32 cellular contexts compared by ENCODE assay signal in genomic region chr7:139531094-139531493, GRCh38. TPM values are rescaled to one million over a fixed set of nuclear protein-coding genes. Genes with fewer than 3 reads are reported as not detected.
"Had no signal": no experiment of that assay in that cellular context is flagged by ENCODE, and none has a peak within 500 bp of the region (broad histone marks: within the 10 kb centered on the region; RNA-seq: fewer than 3 reads in every experiment).

No MANE protein-coding gene starts in this region.

- DNase-seq: stimulated activated CD4-positive, alpha-beta T cell treated with anti-CD3 and anti-CD28 coated beads, Interleukin-2, amount 100 ng/mL, for 48 hours; stimulated activated CD4-positive, alpha-beta T cell treated with anti-CD3 and anti-CD28 coated beads, Interleukin-4, amount 100 ng/mL, for 1 hour; stimulated activated CD4-positive, alpha-beta T cell treated with anti-CD3 and anti-CD28 coated beads, Interleukin-4, amount 100 ng/mL, for 24 hours; stimulated activated CD4-positive, alpha-beta T cell treated with anti-CD3 and anti-CD28 coated beads, Interleukin-4, amount 100 ng/mL, for 4 hours; stimulated activated CD8-positive, alpha-beta memory T cell treated with anti-CD3 and anti-CD28 coated beads, Interleukin-4, amount 100 ng/mL, for 48 hours; stimulated activated naive B cell treated with anti-CD40 and anti-IgM and Interleukin-4, amounts not matched to agents 10 μg/mL and 1 μg/mL and 100 μg/mL, for 72 hours; stimulated activated naive CD4-positive, alpha-beta T cell; stimulated activated naive CD4-positive, alpha-beta T cell treated with Interleukin-2 at 50 U/mL for 16 hours; stimulated activated naive CD8-positive, alpha-beta T cell treated with anti-CD3 and anti-CD28 coated beads, Interleukin-15, amount 100 ng/mL, for 72 hours; stimulated activated naive CD8-positive, alpha-beta T cell treated with anti-CD3 and anti-CD28 coated beads, Interleukin-15, Interleukin-2, amounts not matched to agents 100 U/mL and 50 U/mL, for 24 hours; stomach; substantia nigra; testis; thyroid gland; tibial artery; transverse colon; trophoblast cell; upper lobe of left lung; upper lobe of right lung; uterus had no signal

- H3K4me1 ChIP-seq: stomach, suprapubic skin, testis, thyroid gland, tibial artery, tibial nerve, transverse colon, upper lobe of left lung, upper lobe of right lung, vagina had no signal

- H3K4me3 ChIP-seq: stomach, suprapubic skin, testis, thoracic aorta, thyroid gland, tibial artery, tibial nerve, transverse colon, upper lobe of left lung, upper lobe of right lung, uterus, vagina had no signal

- H3K36me3 Mint-ChIP-seq: stimulated activated effector memory CD8-positive, alpha-beta T cell treated with anti-CD3 and anti-CD28 coated beads, Interleukin-12 subunit alpha, Interleukin-12 subunit beta, amount 100 ng/mL, for 72 hours; stimulated activated memory B cell treated with anti-CD40 and anti-IgM and Interleukin-4, amounts not matched to agents 10 μg/mL and 1 μg/mL and 100 μg/mL, for 72 hours; stimulated activated naive B cell treated with anti-CD40 and anti-IgM and Interleukin-4, amounts not matched to agents 10 μg/mL and 1 μg/mL and 100 μg/mL, for 72 hours; type B pancreatic cell had no signal

- H3K4me1 Mint-ChIP-seq: stimulated activated effector memory CD8-positive, alpha-beta T cell treated with anti-CD3 and anti-CD28 coated beads, Interleukin-12 subunit alpha, Interleukin-12 subunit beta, amount 100 ng/mL, for 72 hours; stimulated activated memory B cell treated with anti-CD40 and anti-IgM and Interleukin-4, amounts not matched to agents 10 μg/mL and 1 μg/mL and 100 μg/mL, for 72 hours; stimulated activated naive B cell treated with anti-CD40 and anti-IgM and Interleukin-4, amounts not matched to agents 10 μg/mL and 1 μg/mL and 100 μg/mL, for 72 hours had no signal

- H3K27ac Mint-ChIP-seq: stimulated activated effector memory CD8-positive, alpha-beta T cell treated with anti-CD3 and anti-CD28 coated beads, Interleukin-12 subunit alpha, Interleukin-12 subunit beta, amount 100 ng/mL, for 72 hours; stimulated activated memory B cell treated with anti-CD40 and anti-IgM and Interleukin-4, amounts not matched to agents 10 μg/mL and 1 μg/mL and 100 μg/mL, for 72 hours; stimulated activated naive B cell treated with anti-CD40 and anti-IgM and Interleukin-4, amounts not matched to agents 10 μg/mL and 1 μg/mL and 100 μg/mL, for 72 hours; stimulated activated naive CD8-positive, alpha-beta T cell treated with anti-CD3 and anti-CD28 coated beads, Interleukin-15, amount 100 ng/mL, for 72 hours; stimulated activated naive CD8-positive, alpha-beta T cell treated with anti-CD3 and anti-CD28 coated beads, Interleukin-15, Interleukin-2, amounts not matched to agents 100 ng/mL and 50 ng/mL, for 24 hours; type B pancreatic cell had no signal

- H3K36me3 ChIP-seq: stomach, suprapubic skin, thoracic aorta, thyroid gland, tibial artery, tibial nerve, transverse colon, upper lobe of left lung, upper lobe of right lung, uterus, vagina had no signal

- H3K27ac ChIP-seq: stomach, suprapubic skin, testis, thoracic aorta, thyroid gland, tibial artery, tibial nerve, transverse colon, upper lobe of left lung, upper lobe of right lung, uterus, vagina had no signal

- FAIRE-seq: urothelium cell line had no signal

- H3K4me3 Mint-ChIP-seq: stimulated activated effector memory CD8-positive, alpha-beta T cell treated with anti-CD3 and anti-CD28 coated beads, Interleukin-12 subunit alpha, Interleukin-12 subunit beta, amount 100 ng/mL, for 72 hours; stimulated activated memory B cell treated with anti-CD40 and anti-IgM and Interleukin-4, amounts not matched to agents 10 μg/mL and 1 μg/mL and 100 μg/mL, for 72 hours; stimulated activated naive B cell treated with anti-CD40 and anti-IgM and Interleukin-4, amounts not matched to agents 10 μg/mL and 1 μg/mL and 100 μg/mL, for 72 hours; stimulated activated naive CD8-positive, alpha-beta T cell treated with anti-CD3 and anti-CD28 coated beads, Interleukin-15, amount 100 ng/mL, for 72 hours; stimulated activated naive CD8-positive, alpha-beta T cell treated with anti-CD3 and anti-CD28 coated beads, Interleukin-15, Interleukin-2, amounts not matched to agents 100 ng/mL and 50 ng/mL, for 24 hours; type B pancreatic cell had no signal

- ATAC-seq: stimulated activated effector memory CD8-positive, alpha-beta T cell treated with anti-CD3 and anti-CD28 coated beads, Interleukin-12 subunit alpha, Interleukin-12 subunit beta, amount 100 ng/mL, for 72 hours; stimulated activated memory B cell treated with anti-CD40 and anti-IgM and Interleukin-4, amounts not matched to agents 10 μg/mL and 1 μg/mL and 100 μg/mL, for 72 hours; stimulated activated naive B cell treated with anti-CD40 and anti-IgM and Interleukin-4, amounts not matched to agents 10 μg/mL and 1 μg/mL and 100 μg/mL, for 72 hours; stimulated activated naive CD8-positive, alpha-beta T cell treated with anti-CD3 and anti-CD28 coated beads, Interleukin-15, amount 100 ng/mL, for 72 hours; stimulated activated naive CD8-positive, alpha-beta T cell treated with anti-CD3 and anti-CD28 coated beads, Interleukin-15, Interleukin-2, amounts not matched to agents 100 U/mL and 50 U/mL, for 24 hours; upper lobe of right lung had no signal

- H3K9me3 ChIP-seq: stomach, suprapubic skin, testis, thoracic aorta, thyroid gland, tibial artery, tibial nerve, transverse colon, upper lobe of left lung, upper lobe of right lung, uterus, vagina had no signal

- H3K27me3 ChIP-seq: testis, thyroid gland, tibial nerve, transverse colon, upper lobe of left lung, upper lobe of right lung, uterus, vagina had no signal

- H3K9me3 Mint-ChIP-seq: stimulated activated effector memory CD8-positive, alpha-beta T cell treated with anti-CD3 and anti-CD28 coated beads, Interleukin-12 subunit alpha, Interleukin-12 subunit beta, amount 100 ng/mL, for 72 hours; stimulated activated naive CD8-positive, alpha-beta T cell treated with anti-CD3 and anti-CD28 coated beads, Interleukin-15, amount 100 ng/mL, for 72 hours; stimulated activated naive CD8-positive, alpha-beta T cell treated with anti-CD3 and anti-CD28 coated beads, Interleukin-15, Interleukin-2, amounts not matched to agents 100 ng/mL and 50 ng/mL, for 24 hours had no signal

RNA-seq across cellular contexts. Expression of gene CLEC2L, which starts 7.6 kb away (rescaled TPM):
- total RNA-seq: stomach, subcutaneous adipose tissue, thoracic aorta, thyroid gland, upper lobe of left lung, upper lobe of right lung, ureter, vagina had no signal

RNA-seq across cellular contexts. Expression of gene KLRG2, which starts 47.6 kb away (rescaled TPM):
- total RNA-seq: subcutaneous adipose tissue, thoracic aorta, transverse colon, urinary bladder had no signal
